In the genomic region with DNA sequence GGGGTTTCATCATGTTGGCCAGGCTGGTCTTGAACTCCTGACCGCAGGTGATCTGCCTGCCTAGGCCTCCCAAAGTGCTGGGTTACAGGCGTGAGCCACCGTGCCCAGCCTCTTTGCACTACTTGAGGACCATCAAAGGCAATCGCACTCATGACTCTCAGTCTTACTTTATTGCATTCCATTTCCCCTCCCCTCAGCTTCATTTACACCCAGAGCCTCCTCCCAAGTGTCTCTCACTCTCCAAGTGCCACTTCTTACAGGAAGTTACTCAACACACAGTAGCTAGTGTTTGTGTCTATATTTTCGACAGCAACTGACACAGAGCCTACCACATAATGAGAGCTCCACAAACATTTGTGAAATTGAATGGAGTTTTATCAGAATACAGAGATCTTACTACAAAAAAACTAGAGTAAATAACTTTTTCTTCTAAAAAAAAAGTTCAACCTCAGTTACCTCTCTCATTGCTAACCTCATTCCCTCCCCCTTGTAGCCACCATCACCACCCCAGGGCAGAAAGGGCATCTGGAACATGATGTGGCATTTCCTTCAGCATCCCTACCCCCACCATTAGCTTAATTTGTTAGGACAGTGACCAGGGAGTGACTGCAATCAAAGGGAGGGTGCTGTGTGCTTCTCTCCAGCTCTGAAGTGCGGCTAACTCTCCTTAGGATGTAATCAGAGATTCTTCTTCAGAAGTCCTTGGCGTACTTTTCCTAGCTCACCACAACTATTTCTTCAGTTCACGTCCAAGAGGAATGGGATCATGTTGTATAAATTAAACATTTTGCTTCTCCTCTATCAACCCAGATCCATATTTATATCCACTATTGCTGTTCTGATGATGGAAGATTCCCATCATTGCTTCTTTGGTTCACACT, we compare ENCODE assay signal across 13 cellular contexts. TPM values are rescaled to one million over a fixed set of nuclear protein-coding genes. Genes with fewer than 3 reads are reported as not detected.
DNase-seq lines count a peak whose midpoint lies in the region; ATAC-seq and TF ChIP-seq lines count a peak whose summit lies in the region.
"Had no signal": no experiment of that assay in that cellular context is flagged by ENCODE, and none has a peak within 500 bp of the region (broad histone marks: within the 10 kb centered on the region; RNA-seq: fewer than 3 reads in every experiment).

No MANE protein-coding gene starts in this region.

- peak overlapping the region; percentile 18 for H3K27ac ChIP-seq in layer of hippocampus (ENCODE audit: low read depth, low read length)
- H3K27ac ChIP-seq in thymus (ENCODE audit: low read depth): peak overlapping the region; percentile 33
- peak overlapping the region in 1 of 4 donors; percentile 60 for H3K27ac ChIP-seq in esophagus squamous epithelium
- H3K27ac ChIP-seq: foreskin keratinocyte, KMS-11, vagina had no signal

- no peaks in the 10 kb centered on the region for H3K9me3 ChIP-seq in thymus (ENCODE audit: control insufficient read depth)
- H3K9me3 ChIP-seq in esophagus squamous epithelium: no peaks in the 10 kb centered on the region
- H3K9me3 ChIP-seq: vagina had no signal

- TF ChIP-seq POLR2A in esophagus squamous epithelium (IDR thresholded peaks at IDR 0.05): no peak

- peak; percentile 76 for ATAC-seq in Right ventricle myocardium inferior
- ATAC-seq in GM21737 (IDR thresholded peaks at IDR 0.05; ENCODE audit: unreplicated experiment): no peak
- ATAC-seq: foreskin keratinocyte, Panc1 had no signal

- H3K4me1 ChIP-seq in thymus (ENCODE audit: control insufficient read depth, insufficient read depth, low read length) (peaks cover 6% of the 10 kb centered on the region), esophagus squamous epithelium (no peaks in the 10 kb centered on the region)
- H3K4me1 ChIP-seq: foreskin keratinocyte, vagina had no signal

- H3K27me3 ChIP-seq in layer of hippocampus (ENCODE audit: control insufficient read depth, insufficient read depth, low read length) (no peaks in the 10 kb centered on the region), thymus (ENCODE audit: control insufficient read depth, insufficient read depth) (no peaks in the 10 kb centered on the region), esophagus squamous epithelium (peaks cover 0 to 3% (median 0%) of the 10 kb centered on the region in 4 donors)
- H3K27me3 ChIP-seq: vagina had no signal

- no peaks in the 10 kb centered on the region for H3K36me3 ChIP-seq in thymus (ENCODE audit: control insufficient read depth, insufficient read depth)
- no peaks in the 10 kb centered on the region for H3K36me3 ChIP-seq in esophagus squamous epithelium
- H3K36me3 ChIP-seq: vagina had no signal

- WGBS in thymus: 86% methylated on average over 8 of the region's 8 CpGs
- WGBS in esophagus squamous epithelium, 2 donors: 57 to 70% methylated on average over 6 to 8 of the region's 8 CpGs

- intact Hi-C loops in Right ventricle myocardium inferior (cut with DNase I) (no loop called here), cardiac septum (cut with DNase I) (no loop called here), esophagus squamous epithelium (cut with DNase I) (no loop called here)

- TF ChIP-seq CTCF in esophagus squamous epithelium (IDR thresholded peaks at IDR 0.05): no peak

- DNase-seq in Right ventricle myocardium inferior (ENCODE audit: missing footprints) (no peak), cardiac septum (ENCODE audit: low spot score) (no peak), SIG-M5 (lab: John Stamatoyannopoulos, UW) (peak; percentile 61), GM03348 (ENCODE audit: low spot score) (no peak), esophagus squamous epithelium (lab: John Stamatoyannopoulos, UW) (no peak)
- DNase-seq: amygdala, foreskin keratinocyte had no signal

- H3K4me3 ChIP-seq in thymus (ENCODE audit: low read length) (no peak overlapping the region), esophagus squamous epithelium (no peak overlapping the region)
- H3K4me3 ChIP-seq: vagina had no signal

RNA-seq across cellular contexts. Expression of gene RUBCNL, which starts 17.0 kb away (rescaled TPM):
- 0.51 TPM for total RNA-seq in Right ventricle myocardium inferior
- 1.9 TPM for total RNA-seq in cardiac septum
- 48.4 TPM for polyA plus RNA-seq in thymus
- total RNA-seq in esophagus squamous epithelium: under 1 TPM in 3 of 4 donors, not detected in 1; 0.48 to 0.85 (median 0.76) TPM
- total RNA-seq: foreskin keratinocyte had no signal
